In genomic region chr2:18559941-18560796, GRCh38 we compare ENCODE assay signal across 8 cellular contexts. TPM values are rescaled to one million over a fixed set of nuclear protein-coding genes. Genes with fewer than 3 reads are reported as not detected.
DNase-seq lines count a peak whose midpoint lies in the region; ATAC-seq and TF ChIP-seq lines count a peak whose summit lies in the region.

Gene RDH14, minus strand, starts transcription at chr2:18560653. Its CDS starts 81 bp downstream, at chr2:18560572.

- H3K18ac ChIP-seq in IMR-90 (ENCODE audit: low read depth, low read length) = peak within 1 kb of the TSS; percentile 51

- H3K4me2 ChIP-seq in IMR-90 (ENCODE audit: low read depth, low read length) = peak within 1 kb of the TSS; percentile 91

- H2AK9ac ChIP-seq in IMR-90 (replicated peaks; ENCODE audit: low read depth, low read length, poor library complexity) = peak within 1 kb of the TSS; percentile 88

- no peak for TF ChIP-seq CTCF in IMR-90 (conservative IDR thresholded peaks at IDR 0.05; ENCODE audit: low read depth, low read length)

- H2BK120ac ChIP-seq in IMR-90 (ENCODE audit: low read depth, low read length) = peak within 1 kb of the TSS; percentile 31; the same call in 1 of the 2 replicates

- peaks cover 2% of the 10 kb centered on the region; the same call in 1 of the 2 replicates for H3K9me3 ChIP-seq in IMR-90 (ENCODE audit: control insufficient read depth, insufficient read depth, low read length)

- H3K4me3 ChIP-seq in IMR-90 (ENCODE audit: insufficient read depth, low read depth, low read length) = peak within 1 kb of the TSS; percentile 68

- no peaks in the 10 kb centered on the region; the same call in 1 of the 2 replicates for H3K9me1 ChIP-seq in IMR-90 (ENCODE audit: insufficient read depth, low read length)

- H3K36me3 ChIP-seq in IMR-90 (ENCODE audit: control insufficient read depth, insufficient read depth, low read length) = peaks cover 4% of the 10 kb centered on the region

- in situ Hi-C loops in IMR-90 (cut with MboI; ENCODE audit: low sequenced_read_pairs) = no loop called here

- peak within 1 kb of the TSS; percentile 89 for H3K14ac ChIP-seq in IMR-90 (replicated peaks; ENCODE audit: low read depth, low read length)

- intact Hi-C loops in IMR-90 (cut with micrococcal nuclease) = no loop called here

- no TSS peak for BruUV-seq in IMR-90 (replicated peaks; lab: Mats Ljungman, UMichigan)

- DNase-seq in DMS 273 (lab: John Stamatoyannopoulos, UW; ENCODE audit: unreplicated experiment) (peak; percentile 96), IMR-90 (peak; percentile 88), OCI-M1 (lab: John Stamatoyannopoulos, UW) (peak; percentile 93), activated T-cell treated with anti-CD3 and anti-CD28 coated beads for 24 hours (ENCODE audit: low read depth) (peak; percentile 89), epidermal melanocyte (ENCODE audit: insufficient read length, low spot score) (peak; percentile 59), middle frontal gyrus (ENCODE audit: extremely low spot score, low spot score) (peak; percentile 88)
- peak; percentile 82 to 84 for DNase-seq in stimulated activated CD8-positive, alpha-beta memory T cell treated with anti-CD3 and anti-CD28 coated beads, Interleukin-2, amount 100 ng/mL, for 48 hours (ENCODE audit: low read depth in 2 of 2)

- CTCF ChIA-PET in IMR-90 (lab: Yijun Ruan, JAX) = no interaction called here

- WGBS in IMR-90 (ENCODE audit: extremely low coverage in 2 of 2, insufficient read length in 1 of 2), 2 experiments = 1% methylated on average over 37 of the region's 84 CpGs; no CpG with 5 or more reads in 1 of the 2 experiments

- no peak within 1 kb of the TSS; the same call in 2 of the 3 replicates for H2BK15ac ChIP-seq in IMR-90 (ENCODE audit: low read depth, low read length)

- H2AFZ ChIP-seq in IMR-90 (replicated peaks; ENCODE audit: low read length, poor library complexity) = peak within 1 kb of the TSS; percentile 88

- peak within 1 kb of the TSS; percentile 98 for H4K5ac ChIP-seq in IMR-90 (ENCODE audit: low read depth, low read length)

- no peak for TF ChIP-seq RAD21 in IMR-90 (IDR thresholded peaks at IDR 0.05; ENCODE audit: low read length)

- H3K4me1 ChIP-seq in IMR-90 (ENCODE audit: control insufficient read depth, insufficient read depth, low read length) = peaks cover 4% of the 10 kb centered on the region; the same call in 1 of the 2 replicates

- ATAC-seq in GM21528 (IDR thresholded peaks at IDR 0.05; ENCODE audit: low FRiP score, unreplicated experiment) (peak; percentile 98), IMR-90 (ENCODE audit: low read depth) (peak; percentile 98)

- peak within 1 kb of the TSS; percentile 89 for H3K9ac ChIP-seq in IMR-90 (ENCODE audit: low read depth, low read length)

- peak within 1 kb of the TSS; percentile 83 for H3K27ac ChIP-seq in IMR-90 (ENCODE audit: insufficient read depth, low read length)

- peak within 1 kb of the TSS; percentile 23; the same call in 1 of the 2 replicates for H2AK5ac ChIP-seq in IMR-90 (ENCODE audit: low read depth, low read length)

- H4K20me1 ChIP-seq in IMR-90 (ENCODE audit: insufficient read depth, low read length) = no peaks in the 10 kb centered on the region

- H2BK20ac ChIP-seq in IMR-90 (ENCODE audit: low read depth, low read length) = peak within 1 kb of the TSS; percentile 10; the same call in 1 of the 2 replicates

- H3K79me1 ChIP-seq in IMR-90 (ENCODE audit: low read depth in 1 of 2, low read length in 2 of 2) = peaks cover 23 to 39% of the 10 kb centered on the region in 2 experiments

- peak within 1 kb of the TSS; percentile 66 for H2BK5ac ChIP-seq in IMR-90 (ENCODE audit: low read depth, low read length, poor library complexity, severe bottlenecking)

- H3K23ac ChIP-seq in IMR-90 (ENCODE audit: low read depth, low read length) = peak within 1 kb of the TSS; percentile 84

- no peaks in the 10 kb centered on the region for H3K27me3 ChIP-seq in IMR-90 (ENCODE audit: control insufficient read depth, insufficient read depth, low read length)

- POLR2A ChIA-PET in IMR-90 (lab: Charles Lee; ENCODE audit: unreplicated experiment) = interaction anchor here (0.6 kb wide), 2 partner anchors 14 to 357 kb away, joined by 3 to 4 read pairs; no protein-coding TSS in a partner anchor

- H3K56ac ChIP-seq in IMR-90 (ENCODE audit: extremely low read depth, insufficient read depth, low read length) = peak within 1 kb of the TSS; percentile 77

- peak within 1 kb of the TSS; percentile 81 for H3K4ac ChIP-seq in IMR-90 (ENCODE audit: low read depth, low read length)

- peak within 1 kb of the TSS; percentile 74 for H4K91ac ChIP-seq in IMR-90 (ENCODE audit: insufficient read depth, low read depth, low read length)

- peak within 1 kb of the TSS; percentile 94 to 97 for H4K8ac ChIP-seq in IMR-90 (ENCODE audit: low read depth in 2 of 2, low read length in 2 of 2)

- peak; percentile 21; the same call in 1 of the 2 replicates for TF ChIP-seq POLR2A in IMR-90 (IDR thresholded peaks at IDR 0.05; ENCODE audit: low read depth, low read length)

- dilution Hi-C loops in IMR-90 (cut with HindIII; ENCODE audit: low sequenced_read_pairs, unreplicated experiment) = no loop called here

TF ChIP-seq in IMR-90, 13 proteins besides CTCF, POLR2A, EP300 and RAD21:
- TF ChIP-seq RFX5 (IDR thresholded peaks at IDR 0.05; ENCODE audit: low read depth, low read length) = no peak
- no peak for TF ChIP-seq BHLHE40 (IDR thresholded peaks at IDR 0.05; ENCODE audit: low read depth, low read length)
- peak; percentile 43; the same call in 1 of the 2 replicates for TF ChIP-seq MAZ (IDR thresholded peaks at IDR 0.05; ENCODE audit: borderline replicate concordance, low read depth, low read length)
- no peak for TF ChIP-seq CEBPB (IDR thresholded peaks at IDR 0.05; ENCODE audit: low read depth, low read length)
- no peak for TF ChIP-seq SMC3 (IDR thresholded peaks at IDR 0.05; ENCODE audit: low read depth, low read length)
- 0 out of 2 replicates have a peak, but pooled peaks have one; percentile 21 for TF ChIP-seq MXI1 (IDR thresholded peaks at IDR 0.05; ENCODE audit: borderline replicate concordance, low read depth, low read length)
- peak; percentile 28; the same call in 1 of the 2 replicates for TF ChIP-seq USF2 (IDR thresholded peaks at IDR 0.05; ENCODE audit: low read depth, low read length)

RNA-seq across cellular contexts. Expression of gene RDH14, which starts in this region (rescaled TPM):
- 12.2 TPM in 2 replicates for total RNA-seq in IMR-90 (2012; rRNA removed)
- 10.2 and 11.9 TPM in 2 replicates for polyA plus RNA-seq in IMR-90 (2012; rRNA removed)
- polyA plus RNA-seq in IMR-90 (2012; cell fraction: cytosol; rRNA removed) = 5.1 and 9.2 TPM in 2 replicates
- 4.1 and 9.7 TPM in 2 replicates for polyA plus RNA-seq in IMR-90 (2012; cell fraction: nucleus; rRNA removed; ENCODE audit: low replicate concordance)

Comparison
In these comparisons a context has a peak if more than half of its experiments do, and no peak if none do; other contexts are left out.
1. Peak in every context shown above with its lines: DNase-seq, ATAC-seq, H3K4me3 ChIP-seq and H3K27ac ChIP-seq.